Comparison of ENCODE assay signal across 18 cellular contexts in genomic region chr1:43619314-43619790, GRCh38. TPM values are rescaled to one million over a fixed set of nuclear protein-coding genes. Genes with fewer than 3 reads are reported as not detected.
A peak's percentile ranks its signal among the peaks of the same experiment; 100 is the strongest.
DNase-seq lines count a peak whose midpoint lies in the region; ATAC-seq, FAIRE-seq and TF ChIP-seq lines count a peak whose summit lies in the region.
"Had no signal": no experiment of that assay in that cellular context is flagged by ENCODE, and none has a peak within 500 bp of the region (broad histone marks: within the 10 kb centered on the region; RNA-seq: fewer than 3 reads in every experiment).

No MANE protein-coding gene starts in this region.

- H3K36me3 ChIP-seq in Panc1 (ENCODE audit: control insufficient read depth, insufficient read depth, low read length) (no peaks in the 10 kb centered on the region), kidney (ENCODE audit: control insufficient read depth in 1 of 2, insufficient read depth in 2 of 2, low read length in 2 of 2) (peaks cover 13 to 16% of the 10 kb centered on the region in 2 donors)

- H3K4me3 ChIP-seq in Panc1 (ENCODE audit: low read depth in 2 of 2, low read length in 2 of 2) (no peak overlapping the region), kidney (ENCODE audit: low read length in 2 of 2) (no peak overlapping the region)
- H3K4me3 ChIP-seq: BLaER1, HAP-1 had no signal

- no peaks in the 10 kb centered on the region for H3K4me1 Mint-ChIP-seq in activated naive CD4-positive, alpha-beta T cell treated with anti-CD3 and anti-CD28 coated beads, Interleukin-2, amount 10 ng/mL, durations not matched to agents 7 days and 5 days
- H3K4me1 Mint-ChIP-seq in activated T-cell treated with anti-CD3 and anti-CD28 coated beads, Interleukin-2, amount 50 U/mL, for 4 hours (ENCODE audit: low read depth): no peaks in the 10 kb centered on the region
- H3K4me1 Mint-ChIP-seq: CD8-positive, alpha-beta memory T cell had no signal

- no peaks in the 10 kb centered on the region for H3K9me3 Mint-ChIP-seq in activated naive CD4-positive, alpha-beta T cell treated with anti-CD3 and anti-CD28 coated beads, Interleukin-2, amount 10 ng/mL, durations not matched to agents 7 days and 5 days
- no peaks in the 10 kb centered on the region for H3K9me3 Mint-ChIP-seq in activated T-cell treated with anti-CD3 and anti-CD28 coated beads, Interleukin-2, amount 50 U/mL, for 4 hours
- H3K9me3 Mint-ChIP-seq: CD8-positive, alpha-beta memory T cell; HFFc6 had no signal

- no peak for ATAC-seq in Panc1
- ATAC-seq in activated T-cell treated with anti-CD3 and anti-CD28 coated beads, Interleukin-2, amount 50 U/mL, for 4 hours: no peak

- no peak overlapping the region for H3K27ac ChIP-seq in Panc1 (ENCODE audit: low read length)
- H3K27ac ChIP-seq in kidney (ENCODE audit: low read depth in 2 of 2, low read length in 2 of 2): no peak overlapping the region
- H3K27ac ChIP-seq: 22Rv1, BLaER1, HL-60 had no signal

- H3K27me3 Mint-ChIP-seq in activated naive CD4-positive, alpha-beta T cell treated with anti-CD3 and anti-CD28 coated beads, Interleukin-2, amount 10 ng/mL, durations not matched to agents 7 days and 5 days: peaks cover 4% of the 10 kb centered on the region
- peaks cover 2% of the 10 kb centered on the region for H3K27me3 Mint-ChIP-seq in activated T-cell treated with anti-CD3 and anti-CD28 coated beads, Interleukin-2, amount 50 U/mL, for 4 hours (ENCODE audit: low read depth)
- H3K27me3 Mint-ChIP-seq: CD8-positive, alpha-beta memory T cell had no signal

- H3K9me3 ChIP-seq in Panc1 (ENCODE audit: control insufficient read depth, insufficient read depth, low read depth, low read length) (no peaks in the 10 kb centered on the region), kidney (ENCODE audit: control insufficient read depth in 1 of 2, low read length in 2 of 2) (no peaks in the 10 kb centered on the region)
- H3K9me3 ChIP-seq: BLaER1, Caco-2, HAP-1 had no signal

- H3K4me1 ChIP-seq in Panc1 (ENCODE audit: control insufficient read depth, insufficient read depth, low read length) (no peaks in the 10 kb centered on the region), kidney (ENCODE audit: control insufficient read depth in 1 of 2, insufficient read depth in 1 of 2, low read depth in 1 of 2, low read length in 2 of 2) (no peaks in the 10 kb centered on the region)
- H3K4me1 ChIP-seq: Caco-2, HAP-1 had no signal

- H3K9ac ChIP-seq in kidney (ENCODE audit: low read length in 2 of 2): no peak overlapping the region
- H3K9ac ChIP-seq: BLaER1 had no signal

- no peak for TF ChIP-seq CTCF in Panc1 (IDR thresholded peaks at IDR 0.05)
- no peak for TF ChIP-seq CTCF in kidney (IDR thresholded peaks at IDR 0.05; ENCODE audit: borderline replicate concordance, extremely low read depth, insufficient read depth)

- CTCF ChIA-PET in activated naive CD4-positive, alpha-beta T cell treated with anti-CD3 and anti-CD28 coated beads, Interleukin-2, amount 10 ng/mL, durations not matched to agents 7 days and 5 days (lab: Charles Lee): no interaction called here
- CTCF ChIA-PET in Panc1 (lab: Charles Lee): no interaction called here

- no peak for FAIRE-seq in kidney (lab: Jason Lieb, UNC)
- FAIRE-seq: H1 had no signal

- in situ Hi-C loops in Panc1 (cut with HindIII; ENCODE audit: low pct_unique_long_range_greater_than_20kb, low sequenced_read_pairs): no loop called here

- H3K4me3 Mint-ChIP-seq in activated naive CD4-positive, alpha-beta T cell treated with anti-CD3 and anti-CD28 coated beads, Interleukin-2, amount 10 ng/mL, durations not matched to agents 7 days and 5 days: no peak overlapping the region
- no peak overlapping the region for H3K4me3 Mint-ChIP-seq in activated T-cell treated with anti-CD3 and anti-CD28 coated beads, Interleukin-2, amount 50 U/mL, for 4 hours
- H3K4me3 Mint-ChIP-seq: CD8-positive, alpha-beta memory T cell; HFFc6 had no signal

- POLR2A ChIA-PET in Panc1 (lab: Charles Lee): no interaction called here

- H3K36me3 Mint-ChIP-seq in activated naive CD4-positive, alpha-beta T cell treated with anti-CD3 and anti-CD28 coated beads, Interleukin-2, amount 10 ng/mL, durations not matched to agents 7 days and 5 days: no peaks in the 10 kb centered on the region
- no peaks in the 10 kb centered on the region for H3K36me3 Mint-ChIP-seq in activated T-cell treated with anti-CD3 and anti-CD28 coated beads, Interleukin-2, amount 50 U/mL, for 4 hours (ENCODE audit: insufficient read depth)
- H3K36me3 Mint-ChIP-seq: CD8-positive, alpha-beta memory T cell had no signal

- intact Hi-C loops in Panc1 (cut with micrococcal nuclease; ENCODE audit: unreplicated experiment): no loop called here
- intact Hi-C loops in kidney (cut with DNase I): no loop called here

- DNase-seq in activated naive CD4-positive, alpha-beta T cell treated with anti-CD3 and anti-CD28 coated beads, Interleukin-2, amount 10 ng/mL, durations not matched to agents 7 days and 5 days: peak; percentile 19
- no peak for DNase-seq in activated naive CD4-positive, alpha-beta T cell treated with anti-CD3 and anti-CD28 coated beads, Interleukin-2, amount 50 U/mL, for 16 hours
- DNase-seq in Panc1 (ENCODE audit: low read depth, low spot score) (no peak), kidney (peak; percentile 52), kidney tubule cell (ENCODE audit: low spot score) (no peak), NCI-H2227 treated with DMSO at 0.1 percent for 48 hours (lab: John Stamatoyannopoulos, UW) (no peak)
- no peak for DNase-seq in activated T-cell treated with anti-CD3 and anti-CD28 coated beads, Interleukin-2, amount 50 U/mL, for 4 hours
- DNase-seq: AML-193; Caco-2; CD8-positive, alpha-beta memory T cell; DMS53; GF-D8; HFFc6 had no signal

- H3K27ac Mint-ChIP-seq in activated naive CD4-positive, alpha-beta T cell treated with anti-CD3 and anti-CD28 coated beads, Interleukin-2, amount 10 ng/mL, durations not matched to agents 7 days and 5 days: no peak overlapping the region
- H3K27ac Mint-ChIP-seq: CD8-positive, alpha-beta memory T cell; HFFc6 had no signal

- BruUV-seq in Panc1 (replicated peaks; lab: Mats Ljungman, UMichigan): TSS peak; percentile 68

- no peaks in the 10 kb centered on the region for H3K27me3 ChIP-seq in Panc1 (ENCODE audit: control insufficient read depth, insufficient read depth, low read length)
- H3K27me3 ChIP-seq: BLaER1 had no signal

RNA-seq across cellular contexts. Expression of gene KDM4A, which starts 30.6 kb away (rescaled TPM):
- 48.2 TPM for total RNA-seq in Panc1 (2021; ENCODE audit: unreplicated experiment)
- 42.7 TPM for polyA plus RNA-seq in Panc1 (2012; ENCODE audit: insufficient read length)
- 35.2 TPM for total RNA-seq in kidney
- polyA plus RNA-seq in kidney (ENCODE audit: insufficient read depth, low read depth, low replicate concordance): 11.3 TPM
- 10 to 100 TPM; 17.9 to 30.8 (median 27.5) TPM for total RNA-seq in activated T-cell treated with anti-CD3 and anti-CD28 coated beads, Interleukin-2, amount 50 U/mL, for 4 hours

Comparison
In these comparisons a context has a peak if more than half of its experiments do, and no peak if none do; other contexts are left out.
1. DNase-seq: peak in activated naive CD4-positive, alpha-beta T cell treated with anti-CD3 and anti-CD28 coated beads, Interleukin-2, amount 10 ng/mL, durations not matched to agents 7 days and 5 days (single experiment) and kidney (single experiment); none in activated naive CD4-positive, alpha-beta T cell treated with anti-CD3 and anti-CD28 coated beads, Interleukin-2, amount 50 U/mL, for 16 hours (single experiment), Panc1 (single experiment), kidney tubule cell (single experiment), activated T-cell treated with anti-CD3 and anti-CD28 coated beads, Interleukin-2, amount 50 U/mL, for 4 hours (single experiment) and NCI-H2227 treated with DMSO at 0.1 percent for 48 hours (single experiment).